In the genomic region with DNA sequence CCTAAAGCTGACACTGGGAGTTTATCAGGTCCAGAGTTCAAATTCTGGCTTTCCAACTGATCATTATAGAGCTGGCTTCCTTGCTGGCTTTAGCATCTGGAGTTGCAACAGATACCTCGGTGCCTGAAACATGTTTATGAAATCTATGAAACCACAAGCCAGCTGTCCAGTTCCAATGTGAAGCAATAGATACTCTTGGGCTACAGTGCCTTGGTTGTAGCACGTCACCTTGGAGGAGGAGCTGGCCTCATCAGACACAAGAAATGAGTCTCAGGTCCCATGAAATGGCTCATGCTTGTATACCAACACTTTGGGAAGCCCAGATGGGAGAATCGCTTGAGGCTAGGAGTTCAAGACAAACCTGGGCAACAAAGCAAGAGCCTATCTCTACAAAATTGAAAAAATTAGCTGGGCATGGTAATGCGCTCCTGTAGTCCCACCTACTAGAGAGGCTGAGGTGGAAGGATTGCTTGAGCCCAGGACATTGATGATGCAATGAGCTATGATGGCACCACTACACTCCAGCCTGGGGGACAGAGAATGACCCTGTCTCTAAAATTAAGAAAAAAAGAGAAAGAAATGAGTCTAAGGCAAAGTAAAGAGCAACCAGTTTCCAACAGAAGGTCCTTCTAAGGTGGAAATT, we compare ENCODE assay signal across 13 cellular contexts.
DNase-seq lines count a peak whose midpoint lies in the region; ATAC-seq and TF ChIP-seq lines count a peak whose summit lies in the region.
"Had no signal": no experiment of that assay in that cellular context is flagged by ENCODE, and none has a peak within 500 bp of the region (broad histone marks: within the 10 kb centered on the region; RNA-seq: fewer than 3 reads in every experiment).

No MANE protein-coding gene starts in this region.

- TF ChIP-seq EP300 in esophagus muscularis mucosa (IDR thresholded peaks at IDR 0.05) = no peak

- 74% methylated on average over 4 of the region's 4 CpGs for WGBS in esophagus muscularis mucosa

- H3K27ac ChIP-seq in ascending aorta (no peak overlapping the region), left lung (peak overlapping the region in 1 of 2 donors; percentile 82), esophagus muscularis mucosa (replicated peaks in 1 of 4) (no peak overlapping the region), caudate nucleus (ENCODE audit: low read depth, low read length) (no peak overlapping the region)
- H3K27ac ChIP-seq: dorsolateral prefrontal cortex had no signal

- H3K4me3 ChIP-seq in ascending aorta (no peak overlapping the region), left lung (no peak overlapping the region), esophagus muscularis mucosa (no peak overlapping the region)
- H3K4me3 ChIP-seq: dorsolateral prefrontal cortex had no signal

- no peaks in the 10 kb centered on the region for H3K27me3 ChIP-seq in ascending aorta
- H3K27me3 ChIP-seq in left lung = no peaks in the 10 kb centered on the region
- H3K27me3 ChIP-seq in esophagus muscularis mucosa = no peaks in the 10 kb centered on the region
- H3K27me3 ChIP-seq: dorsolateral prefrontal cortex had no signal

- no peak for TF ChIP-seq POLR2A in esophagus muscularis mucosa (IDR thresholded peaks at IDR 0.05; ENCODE audit: low read depth)

- ATAC-seq in Right ventricle myocardium inferior = peak; percentile 75
- peak; percentile 60 for ATAC-seq in left lung
- ATAC-seq: PC-3 had no signal

- H3K9me3 ChIP-seq in ascending aorta (no peaks in the 10 kb centered on the region), left lung (no peaks in the 10 kb centered on the region), esophagus muscularis mucosa (no peaks in the 10 kb centered on the region)

- intact Hi-C loops in Right ventricle myocardium inferior (cut with DNase I) = no loop called here
- intact Hi-C loops in cardiac septum (cut with DNase I) = no loop called here
- intact Hi-C loops in ascending aorta (cut with DNase I) = no loop called here
- intact Hi-C loops in left lung (cut with DNase I) = no loop called here
- intact Hi-C loops in esophagus muscularis mucosa (cut with DNase I) = no loop called here

- TF ChIP-seq CTCF in ascending aorta (IDR thresholded peaks at IDR 0.05) (no peak), left lung (IDR thresholded peaks at IDR 0.05) (no peak), esophagus muscularis mucosa (IDR thresholded peaks at IDR 0.05) (no peak)

- DNase-seq in Right ventricle myocardium inferior (ENCODE audit: missing footprints) (peak; percentile 78), cardiac septum (ENCODE audit: low spot score) (no peak), ascending aorta (ENCODE audit: low spot score in 2 of 2) (peak; percentile 16 to 81), left lung (peak in 1 of 2 donors; percentile 51), esophagus muscularis mucosa (ENCODE audit: extremely low spot score) (no peak), HT-29 (ENCODE audit: low spot score) (no peak), caudate nucleus (lab: John Stamatoyannopoulos, UW) (no peak), cerebellar nuclear complex (lab: John Stamatoyannopoulos, UW) (no peak)
- DNase-seq: ACHN; activated CD8-positive, alpha-beta memory T cell treated with anti-CD3 and anti-CD28 coated beads for 24 hours; dorsolateral prefrontal cortex; NCI-H2029; PC-3 had no signal

- H3K4me1 ChIP-seq in ascending aorta (peaks cover 8 to 12% of the 10 kb centered on the region in 2 donors), left lung (peaks cover 0 to 52% of the 10 kb centered on the region in 2 donors), esophagus muscularis mucosa (peaks cover 14 to 57% (median 46%) of the 10 kb centered on the region in 4 donors)

- H3K36me3 ChIP-seq in ascending aorta (no peaks in the 10 kb centered on the region), left lung (no peaks in the 10 kb centered on the region), esophagus muscularis mucosa (no peaks in the 10 kb centered on the region)

Comparison
In these comparisons a context has a peak if more than half of its experiments do, and no peak if none do; other contexts are left out.
1. DNase-seq: peak in Right ventricle myocardium inferior (single experiment) and ascending aorta (2 of 2); none in cardiac septum (single experiment), esophagus muscularis mucosa (single experiment), HT-29 (single experiment), caudate nucleus (0 of 61) and cerebellar nuclear complex (0 of 2).